Comparison of ENCODE assay signal across 9 cellular contexts in the genomic region with DNA sequence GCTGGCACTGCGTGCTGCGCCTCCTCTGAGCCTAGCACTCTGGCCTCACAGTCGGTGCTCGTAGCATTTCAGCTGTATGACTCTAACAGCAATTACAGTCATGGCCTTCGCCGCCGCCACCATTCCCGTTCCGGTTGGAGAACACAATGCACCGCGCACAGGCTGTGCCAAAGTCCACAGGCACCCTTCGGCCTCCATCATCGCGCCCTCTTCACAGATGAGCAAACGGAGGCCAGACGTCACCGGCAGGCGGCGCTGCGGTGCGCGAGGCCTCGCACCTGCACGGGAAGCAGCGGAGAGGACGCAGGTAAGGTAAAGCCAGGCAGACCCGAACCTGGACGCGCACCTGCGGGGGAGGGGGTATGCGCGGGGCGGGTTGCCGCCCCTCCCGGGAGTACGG.
A peak's percentile ranks its signal among the peaks of the same experiment; 100 is the strongest.
DNase-seq lines count a peak whose midpoint lies in the region; ATAC-seq, FAIRE-seq and TF ChIP-seq lines count a peak whose summit lies in the region.
"Had no signal": no experiment of that assay in that cellular context is flagged by ENCODE, and none has a peak within 500 bp of the region (broad histone marks: within the 10 kb centered on the region; RNA-seq: fewer than 3 reads in every experiment).

No MANE protein-coding gene starts in this region.

- H3K27me3 ChIP-seq in esophagus squamous epithelium: peaks cover 0 to 89% (median 1%) of the 10 kb centered on the region in 4 donors

- no peak for ATAC-seq in GM21447 (IDR thresholded peaks at IDR 0.05; ENCODE audit: unreplicated experiment)
- ATAC-seq in HG02678 (IDR thresholded peaks at IDR 0.05; ENCODE audit: unreplicated experiment): no peak

- CTCF ChIA-PET in activated CD4-positive, alpha-beta memory T cell treated with anti-CD3 and anti-CD28 coated beads, Interleukin-2, amount 10 ng/mL, durations not matched to agents 7 days and 5 days (lab: Charles Lee): interaction anchor here (0.6 to 3.8 kb wide), 5 partner anchors 12 to 176 kb away, joined by 3 to 18 read pairs (median 4); no protein-coding TSS in a partner anchor

- H3K4me1 ChIP-seq in esophagus squamous epithelium: peaks cover 0 to 22% (median 10%) of the 10 kb centered on the region in 3 donors

- H3K27ac Mint-ChIP-seq in activated CD4-positive, alpha-beta memory T cell treated with anti-CD3 and anti-CD28 coated beads, Interleukin-2, amount 10 ng/mL, durations not matched to agents 7 days and 5 days: no peak overlapping the region

- H3K27me3 Mint-ChIP-seq in activated CD4-positive, alpha-beta memory T cell treated with anti-CD3 and anti-CD28 coated beads, Interleukin-2, amount 10 ng/mL, durations not matched to agents 7 days and 5 days: peaks cover 26% of the 10 kb centered on the region

- no peak for TF ChIP-seq POLR2A in esophagus squamous epithelium (IDR thresholded peaks at IDR 0.05)

- TF ChIP-seq CTCF in GM12864 (IDR thresholded peaks at IDR 0.05; ENCODE audit: low read depth, low read length, missing control alignments) (peak; percentile 64), esophagus squamous epithelium (IDR thresholded peaks at IDR 0.05) (peak in 4 of 6 experiments; percentile 7 to 49 (median 22))

- H3K4me3 ChIP-seq in GM12864 (ENCODE audit: low read depth, low read length): no peak overlapping the region
- H3K4me3 ChIP-seq in esophagus squamous epithelium: no peak overlapping the region
- H3K4me3 ChIP-seq: lung had no signal

- 54 to 71% methylated on average over 11 to 24 of the region's 36 CpGs for WGBS in esophagus squamous epithelium, 2 donors

- H3K9me3 ChIP-seq in esophagus squamous epithelium: no peaks in the 10 kb centered on the region

- H3K4me1 Mint-ChIP-seq in activated CD4-positive, alpha-beta memory T cell treated with anti-CD3 and anti-CD28 coated beads, Interleukin-2, amount 10 ng/mL, durations not matched to agents 7 days and 5 days: peaks cover 5% of the 10 kb centered on the region

- POLR2A ChIA-PET in activated CD4-positive, alpha-beta memory T cell treated with anti-CD3 and anti-CD28 coated beads, Interleukin-2, amount 10 ng/mL, durations not matched to agents 7 days and 5 days (lab: Charles Lee): no interaction called here

- no peak for FAIRE-seq in RCC 7860 (lab: Jason Lieb, UNC)

- H3K9me3 Mint-ChIP-seq in activated CD4-positive, alpha-beta memory T cell treated with anti-CD3 and anti-CD28 coated beads, Interleukin-2, amount 10 ng/mL, durations not matched to agents 7 days and 5 days: no peaks in the 10 kb centered on the region

- in situ Hi-C loops in KBM-7 (cut with MboI; ENCODE audit: low pct_unique_long_range_greater_than_20kb, low sequenced_read_pairs): no loop called here

- DNase-seq in GM12864 (ENCODE audit: low read depth) (no peak), esophagus squamous epithelium (lab: John Stamatoyannopoulos, UW) (no peak), KBM-7 (no peak), RCC 7860 (ENCODE audit: low spot score) (no peak)
- DNase-seq in activated CD4-positive, alpha-beta memory T cell treated with anti-CD3 and anti-CD28 coated beads, Interleukin-2, amount 10 ng/mL, durations not matched to agents 7 days and 5 days: peak; percentile 56
- DNase-seq in stimulated activated CD4-positive, alpha-beta T cell treated with anti-CD3 and anti-CD28 coated beads, Interleukin-2, amount 100 ng/mL, for 4 hours (ENCODE audit: low read depth): peak; percentile 11

- no peak overlapping the region for H3K27ac ChIP-seq in esophagus squamous epithelium

- H3K36me3 ChIP-seq in esophagus squamous epithelium: no peaks in the 10 kb centered on the region

- H3K36me3 Mint-ChIP-seq in activated CD4-positive, alpha-beta memory T cell treated with anti-CD3 and anti-CD28 coated beads, Interleukin-2, amount 10 ng/mL, durations not matched to agents 7 days and 5 days (ENCODE audit: low read depth): no peaks in the 10 kb centered on the region

- H3K4me3 Mint-ChIP-seq in activated CD4-positive, alpha-beta memory T cell treated with anti-CD3 and anti-CD28 coated beads, Interleukin-2, amount 10 ng/mL, durations not matched to agents 7 days and 5 days: no peak overlapping the region

- intact Hi-C loops in esophagus squamous epithelium (cut with DNase I): no loop called here

Comparison
In these comparisons a context has a peak if more than half of its experiments do, and no peak if none do; other contexts are left out.
1. DNase-seq: peak in activated CD4-positive, alpha-beta memory T cell treated with anti-CD3 and anti-CD28 coated beads, Interleukin-2, amount 10 ng/mL, durations not matched to agents 7 days and 5 days (single experiment) and stimulated activated CD4-positive, alpha-beta T cell treated with anti-CD3 and anti-CD28 coated beads, Interleukin-2, amount 100 ng/mL, for 4 hours (single experiment); none in GM12864 (single experiment), esophagus squamous epithelium (single experiment), KBM-7 (single experiment) and RCC 7860 (single experiment).